Comparison of ENCODE assay signal across 8 cellular contexts in the genomic region with DNA sequence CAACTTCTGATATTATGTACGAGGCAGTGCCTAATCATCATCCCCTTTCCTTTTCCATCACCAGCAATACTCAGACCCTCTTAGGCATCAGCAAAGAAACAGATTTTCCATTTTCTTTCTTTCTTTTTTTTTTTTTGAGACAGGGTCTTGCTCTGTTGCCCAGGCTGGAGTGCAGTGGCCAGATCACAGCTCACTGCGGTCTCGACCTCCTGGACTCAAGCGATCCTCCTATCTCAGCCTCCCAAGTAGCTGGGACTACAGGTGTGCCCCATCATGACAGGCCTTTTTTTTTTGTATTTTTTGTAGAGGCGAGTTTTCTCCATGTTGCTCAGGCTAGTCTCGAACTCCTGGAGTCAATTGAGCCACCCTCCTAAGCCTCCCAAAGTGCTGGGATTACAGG.
"Had no signal": no experiment of that assay in that cellular context is flagged by ENCODE, and none has a peak within 500 bp of the region (broad histone marks: within the 10 kb centered on the region; RNA-seq: fewer than 3 reads in every experiment).

No MANE protein-coding gene starts in this region.

- H2AFZ ChIP-seq: GM23338 had no signal

- H3K4me2 ChIP-seq: GM23338 had no signal

- FAIRE-seq: H1, H54 had no signal

- DNase-seq: H9, HCEC 1CT, IMR-90, KG1 had no signal

- ATAC-seq: GM23338 had no signal

- H3K4me3 ChIP-seq: GM23338 had no signal

- H3K27ac ChIP-seq: HL-60 had no signal
